ENCODE assay signal across 10 cellular contexts in the genomic region with DNA sequence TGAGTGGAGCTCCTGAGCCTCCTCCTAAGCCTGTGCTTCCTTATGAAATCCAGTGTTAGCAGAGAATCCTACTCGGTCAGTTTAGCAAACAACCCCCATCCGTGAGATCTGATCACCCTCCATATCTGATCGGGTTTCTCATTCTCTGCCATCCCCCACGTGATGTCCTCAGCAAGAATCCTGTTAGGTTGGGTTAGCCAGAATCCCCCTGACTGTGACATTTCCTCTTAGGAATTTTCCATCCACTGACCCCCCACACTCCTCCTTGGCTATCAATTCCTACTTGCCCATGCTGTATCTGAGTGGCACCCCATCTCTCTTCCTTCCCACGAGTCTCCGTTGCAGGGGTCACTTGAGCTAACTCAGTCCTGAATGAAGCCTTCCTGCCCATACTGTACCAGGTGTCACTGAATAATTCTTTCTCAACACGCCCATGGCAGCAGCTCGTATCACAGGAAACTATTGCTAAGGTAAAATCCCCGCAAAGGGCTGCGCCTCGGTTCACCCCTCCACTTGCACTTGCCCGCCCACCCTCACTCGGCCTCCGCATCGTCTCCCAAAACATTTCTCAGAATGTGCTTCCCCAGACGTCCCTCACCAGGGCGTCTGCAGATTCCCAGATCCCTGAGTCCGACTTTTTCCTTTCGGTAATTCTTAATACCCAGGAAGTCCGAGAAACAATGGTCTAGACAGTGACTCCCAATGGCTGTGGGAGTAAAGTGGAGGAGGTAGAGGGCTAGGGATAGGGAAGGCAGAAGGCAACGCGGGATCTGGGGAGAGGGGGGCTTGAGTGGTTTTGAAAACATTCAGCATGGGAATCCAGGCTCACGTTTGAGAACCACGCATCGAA. TPM values are rescaled to one million over a fixed set of nuclear protein-coding genes. Genes with fewer than 3 reads are reported as not detected.
DNase-seq lines count a peak whose midpoint lies in the region; ATAC-seq and TF ChIP-seq lines count a peak whose summit lies in the region.
"Had no signal": no experiment of that assay in that cellular context is flagged by ENCODE, and none has a peak within 500 bp of the region (broad histone marks: within the 10 kb centered on the region; RNA-seq: fewer than 3 reads in every experiment).

No MANE protein-coding gene starts in this region.

- 46% methylated on average over 25 of the region's 25 CpGs for WGBS in prostate gland

- H3K4me1 Mint-ChIP-seq in T-helper 17 cell: no peaks in the 10 kb centered on the region

- intact Hi-C loops in prostate gland (cut with DNase I): loop anchor here (2.0 to 5.0 kb wide), 2 partner anchors 43 to 56 kb away; no protein-coding TSS in a partner anchor
- intact Hi-C loops in mucosa of descending colon (cut with DNase I, micrococcal nuclease): loop anchor here in 1 of 2 donors (10.0 kb wide), 1 partner anchor 53 kb away; no protein-coding TSS in a partner anchor

- peak overlapping the region; percentile 97 to 98 for H3K27ac ChIP-seq in right atrium auricular region
- peak overlapping the region; percentile 89 to 96 for H3K27ac ChIP-seq in prostate gland

- no peak for TF ChIP-seq CTCF in right atrium auricular region (IDR thresholded peaks at IDR 0.05)
- no peak for TF ChIP-seq CTCF in prostate gland (IDR thresholded peaks at IDR 0.05)
- TF ChIP-seq CTCF in mucosa of descending colon (IDR thresholded peaks at IDR 0.05): no peak

- peaks cover 1% of the 10 kb centered on the region for H3K36me3 ChIP-seq in adipocyte (ENCODE audit: control insufficient read depth, insufficient read depth, low read length, severe bottlenecking)
- no peaks in the 10 kb centered on the region for H3K36me3 ChIP-seq in right atrium auricular region
- H3K36me3 ChIP-seq in prostate gland: no peaks in the 10 kb centered on the region
- no peaks in the 10 kb centered on the region for H3K36me3 ChIP-seq in mucosa of descending colon (ENCODE audit: low read depth)

- no peak overlapping the region for H3K27ac Mint-ChIP-seq in T-helper 17 cell

- no peak for TF ChIP-seq POLR2A in prostate gland (IDR thresholded peaks at IDR 0.05)

- no peaks in the 10 kb centered on the region for H3K27me3 ChIP-seq in adipocyte (replicated peaks; ENCODE audit: control insufficient read depth, insufficient read depth, low read length)
- H3K27me3 ChIP-seq in right atrium auricular region: no peaks in the 10 kb centered on the region
- no peaks in the 10 kb centered on the region for H3K27me3 ChIP-seq in prostate gland (replicated peaks; ENCODE audit: insufficient read depth)

- H3K4me3 Mint-ChIP-seq in T-helper 17 cell: no peak overlapping the region

- peaks cover 7% of the 10 kb centered on the region for H3K27me3 Mint-ChIP-seq in T-helper 17 cell

- no peaks in the 10 kb centered on the region for H3K36me3 Mint-ChIP-seq in T-helper 17 cell (ENCODE audit: low read depth)

- H3K4me3 ChIP-seq in adipocyte (ENCODE audit: low read length) (peak overlapping the region; percentile 61), right atrium auricular region (peak overlapping the region in 1 of 2 donors; percentile 27), prostate gland (no peak overlapping the region), mucosa of descending colon (no peak overlapping the region)

- no peaks in the 10 kb centered on the region for H3K9me3 ChIP-seq in adipocyte (ENCODE audit: control insufficient read depth, low read length)
- H3K9me3 ChIP-seq in right atrium auricular region: no peaks in the 10 kb centered on the region
- H3K9me3 ChIP-seq in prostate gland: no peaks in the 10 kb centered on the region
- H3K9me3 ChIP-seq in T-helper 17 cell (ENCODE audit: control insufficient read depth, low read length, poor library complexity, severe bottlenecking): no peaks in the 10 kb centered on the region
- no peaks in the 10 kb centered on the region for H3K9me3 ChIP-seq in mucosa of descending colon

- peak overlapping the region; percentile 89 for H3K9ac ChIP-seq in adipocyte (ENCODE audit: low read length)

- ATAC-seq in HG03159 (IDR thresholded peaks at IDR 0.05; ENCODE audit: unreplicated experiment): no peak
- no peak for ATAC-seq in T-helper 17 cell
- no peak for ATAC-seq in mucosa of descending colon

- H3K4me1 ChIP-seq in adipocyte (ENCODE audit: control insufficient read depth, insufficient read depth, low read length): peaks cover 82% of the 10 kb centered on the region
- peaks cover 0 to 64% of the 10 kb centered on the region in 2 donors for H3K4me1 ChIP-seq in right atrium auricular region
- H3K4me1 ChIP-seq in prostate gland (replicated peaks): peaks cover 27% of the 10 kb centered on the region
- H3K4me1 ChIP-seq in mucosa of descending colon (ENCODE audit: low read depth): peaks cover 27% of the 10 kb centered on the region

- DNase-seq in DMS153 (lab: John Stamatoyannopoulos, UW) (peak; percentile 65), adipocyte (ENCODE audit: low read depth) (peak; percentile 55), right atrium auricular region (ENCODE audit: low spot score) (no peak), prostate gland (ENCODE audit: low spot score) (no peak), T-helper 17 cell (no peak), mucosa of descending colon (no peak)
- no peak for DNase-seq in activated CD4-positive, alpha-beta T cell treated with anti-CD3 and anti-CD28 coated beads, Interleukin-2, amount 50 U/mL, for 48 hours
- DNase-seq: GDM1, NCI-H1694 treated with DMSO at 0.1 percent for 48 hours had no signal

RNA-seq across cellular contexts. Expression of a gene that starts 44.0 kb away (rescaled TPM):
- total RNA-seq in right atrium auricular region (10 to 100 TPM; 13.4 to 14.1 TPM), prostate gland (10 to 100 TPM; 84.4 to 85.0 TPM), T-helper 17 cell (1 to 10 TPM in 1 of 2 donors, under 1 TPM in 1; 0.81 to 1.6 TPM), mucosa of descending colon (10 to 100 TPM; 55.0 to 90.7 (median 85.5) TPM)

RNA-seq across cellular contexts. Expression of a gene that starts 58.2 kb away (rescaled TPM):
- 1 to 10 TPM in 1 of 2 donors, under 1 TPM in 1; 0.24 to 1.8 TPM for total RNA-seq in right atrium auricular region
- 1 to 10 TPM in 1 of 2 donors, under 1 TPM in 1; 0.14 to 4.7 TPM for total RNA-seq in prostate gland
- total RNA-seq in T-helper 17 cell: under 1 TPM; 0.27 to 0.63 TPM
- 10 to 100 TPM in 1 of 3 donors, 1 to 10 TPM in 2; 1.3 to 11.7 (median 2.4) TPM for total RNA-seq in mucosa of descending colon

Comparison
In these comparisons a context has a peak if more than half of its experiments do, and no peak if none do; other contexts are left out.
1. DNase-seq: peak in DMS153 (single experiment) and adipocyte (single experiment); none in right atrium auricular region (single experiment), prostate gland (single experiment), T-helper 17 cell (0 of 3), mucosa of descending colon (0 of 3) and activated CD4-positive, alpha-beta T cell treated with anti-CD3 and anti-CD28 coated beads, Interleukin-2, amount 50 U/mL, for 48 hours (0 of 2).
2. RNA of a gene that starts 44.0 kb away (total RNA-seq): 55.0 to 90.7 TPM in mucosa of descending colon, 84.4 to 85.0 TPM in prostate gland and 13.4 to 14.1 TPM in right atrium auricular region; 0.81 to 1.6 TPM in T-helper 17 cell; every median in the first group is over 4 times any median in the second.